ENCODE assay signal across 8 cellular contexts in the genomic region with DNA sequence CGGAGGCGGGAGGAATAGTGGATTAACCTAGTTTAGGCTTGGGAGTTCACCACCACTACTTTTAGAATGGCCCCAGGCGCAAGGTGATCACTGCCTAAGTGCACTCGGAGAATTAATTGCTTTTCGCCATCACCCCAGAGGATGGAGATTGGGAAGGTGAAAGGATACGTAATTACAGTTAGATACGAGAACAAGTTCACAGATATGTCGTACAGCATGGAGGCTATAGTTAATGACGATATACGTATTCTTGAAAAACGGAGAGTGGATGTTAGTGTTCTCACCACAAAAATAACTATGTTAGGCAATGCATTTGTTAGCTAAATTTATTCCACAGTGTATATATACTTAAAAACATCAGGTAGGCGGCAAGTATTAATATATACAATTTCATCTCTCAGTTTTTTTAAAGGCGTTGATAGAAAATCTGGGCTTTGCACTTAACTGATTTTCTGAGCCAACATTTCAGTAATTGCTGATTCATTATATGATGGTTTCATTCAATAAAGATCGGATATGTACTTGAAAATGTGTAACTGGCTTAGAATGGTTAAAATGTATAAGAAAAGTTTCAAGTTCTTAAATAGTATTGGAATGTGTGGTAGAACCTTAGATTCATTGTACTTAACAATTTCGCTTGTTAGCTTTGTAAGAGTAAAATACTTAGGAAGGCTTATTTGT. TPM values are rescaled to one million over a fixed set of nuclear protein-coding genes. Genes with fewer than 3 reads are reported as not detected.
DNase-seq lines count a peak whose midpoint lies in the region; ATAC-seq and TF ChIP-seq lines count a peak whose summit lies in the region.

No MANE protein-coding gene starts in this region.

- H3K4me3 ChIP-seq in right atrium auricular region (peak overlapping the region; percentile 71 to 75), adrenal gland (peak overlapping the region; percentile 44 to 97 (median 84)), lower lobe of right lung (peak overlapping the region; percentile 88), vagina (peak overlapping the region; percentile 73 to 79)

- no peak for ATAC-seq in left ventricle myocardium superior
- ATAC-seq in lower lobe of right lung: no peak
- no peak for ATAC-seq in HG02870 (IDR thresholded peaks at IDR 0.05; ENCODE audit: unreplicated experiment)
- no peak for ATAC-seq in GM21423 (IDR thresholded peaks at IDR 0.05; ENCODE audit: unreplicated experiment)

- no peaks in the 10 kb centered on the region for H3K27me3 ChIP-seq in right atrium auricular region
- H3K27me3 ChIP-seq in adrenal gland: no peaks in the 10 kb centered on the region
- H3K27me3 ChIP-seq in lower lobe of right lung (ENCODE audit: low read depth): no peaks in the 10 kb centered on the region
- no peaks in the 10 kb centered on the region for H3K27me3 ChIP-seq in vagina

- H3K4me1 ChIP-seq in right atrium auricular region: peaks cover 0 to 39% of the 10 kb centered on the region in 2 donors
- peaks cover 14 to 39% of the 10 kb centered on the region in 2 donors for H3K4me1 ChIP-seq in adrenal gland (replicated peaks in 1 of 2)
- H3K4me1 ChIP-seq in lower lobe of right lung: peaks cover 42% of the 10 kb centered on the region
- H3K4me1 ChIP-seq in vagina: peaks cover 40% of the 10 kb centered on the region

- intact Hi-C loops in left ventricle myocardium superior (cut with micrococcal nuclease) (no loop called here), adrenal gland (cut with DNase I) (no loop called here), lower lobe of right lung (cut with DNase I) (no loop called here), vagina (cut with DNase I) (no loop called here)

- H3K27ac ChIP-seq in right atrium auricular region (peak overlapping the region; percentile 90 to 92), adrenal gland (peak overlapping the region in 4 of 5 donors; percentile 84 to 94 (median 88)), lower lobe of right lung (peak overlapping the region; percentile 91), vagina (peak overlapping the region; percentile 92)

- TF ChIP-seq CTCF in right atrium auricular region (IDR thresholded peaks at IDR 0.05) (no peak), adrenal gland (IDR thresholded peaks at IDR 0.05) (no peak), lower lobe of right lung (IDR thresholded peaks at IDR 0.05) (no peak), vagina (IDR thresholded peaks at IDR 0.05) (no peak)

- no peak for DNase-seq in right atrium auricular region (ENCODE audit: low spot score)
- DNase-seq in left ventricle myocardium superior: no peak
- no peak for DNase-seq in adrenal gland
- no peak for DNase-seq in lower lobe of right lung
- DNase-seq in vagina (ENCODE audit: extremely low spot score in 2 of 2): no peak
- no peak for DNase-seq in kidney glomerular epithelial cell (lab: John Stamatoyannopoulos, UW)

- H3K36me3 ChIP-seq in right atrium auricular region: peaks cover 17% of the 10 kb centered on the region
- peaks cover 0 to 12% of the 10 kb centered on the region in 2 donors for H3K36me3 ChIP-seq in adrenal gland (replicated peaks in 1 of 2)
- peaks cover 28% of the 10 kb centered on the region for H3K36me3 ChIP-seq in lower lobe of right lung
- H3K36me3 ChIP-seq in vagina: peaks cover 0 to 17% of the 10 kb centered on the region in 2 donors

- H3K9me3 ChIP-seq in right atrium auricular region (no peaks in the 10 kb centered on the region), adrenal gland (replicated peaks in 1 of 3) (no peaks in the 10 kb centered on the region), lower lobe of right lung (no peaks in the 10 kb centered on the region), vagina (no peaks in the 10 kb centered on the region)

- no peak for TF ChIP-seq POLR2A in adrenal gland (IDR thresholded peaks at IDR 0.05)
- no peak for TF ChIP-seq POLR2A in vagina (IDR thresholded peaks at IDR 0.05)

- WGBS in adrenal gland, 4 donors: 9 to 11% (median 10%) methylated on average over 15 of the region's 15 CpGs

RNA-seq across cellular contexts. Expression of a gene that starts 0.7 kb away (rescaled TPM):
- total RNA-seq in right atrium auricular region (10 to 100 TPM; 49.2 to 57.0 TPM), left ventricle myocardium superior (54.8 TPM), adrenal gland (10 to 100 TPM; 43.1 to 61.0 (median 55.7) TPM), lower lobe of right lung (43.7 TPM), vagina (30.4 TPM)
- polyA plus RNA-seq in adrenal gland: 100 to 1,000 TPM in 1 of 3 donors, 10 to 100 TPM in 2; 41.1 to 111 (median 42.0) TPM

RNA-seq across cellular contexts. Expression of a gene that starts 1.0 kb away (rescaled TPM):
- total RNA-seq in right atrium auricular region: 10 to 100 TPM; 10.8 to 12.8 TPM
- 9.2 TPM for total RNA-seq in left ventricle myocardium superior
- 10 to 100 TPM; 35.5 to 51.4 (median 46.1) TPM for total RNA-seq in adrenal gland
- 10 to 100 TPM; 25.3 to 84.3 (median 44.6) TPM for polyA plus RNA-seq in adrenal gland
- 43.3 TPM for total RNA-seq in lower lobe of right lung
- 30.7 TPM for total RNA-seq in vagina
